1 cellular context compared by ENCODE assay signal in the genomic region with DNA sequence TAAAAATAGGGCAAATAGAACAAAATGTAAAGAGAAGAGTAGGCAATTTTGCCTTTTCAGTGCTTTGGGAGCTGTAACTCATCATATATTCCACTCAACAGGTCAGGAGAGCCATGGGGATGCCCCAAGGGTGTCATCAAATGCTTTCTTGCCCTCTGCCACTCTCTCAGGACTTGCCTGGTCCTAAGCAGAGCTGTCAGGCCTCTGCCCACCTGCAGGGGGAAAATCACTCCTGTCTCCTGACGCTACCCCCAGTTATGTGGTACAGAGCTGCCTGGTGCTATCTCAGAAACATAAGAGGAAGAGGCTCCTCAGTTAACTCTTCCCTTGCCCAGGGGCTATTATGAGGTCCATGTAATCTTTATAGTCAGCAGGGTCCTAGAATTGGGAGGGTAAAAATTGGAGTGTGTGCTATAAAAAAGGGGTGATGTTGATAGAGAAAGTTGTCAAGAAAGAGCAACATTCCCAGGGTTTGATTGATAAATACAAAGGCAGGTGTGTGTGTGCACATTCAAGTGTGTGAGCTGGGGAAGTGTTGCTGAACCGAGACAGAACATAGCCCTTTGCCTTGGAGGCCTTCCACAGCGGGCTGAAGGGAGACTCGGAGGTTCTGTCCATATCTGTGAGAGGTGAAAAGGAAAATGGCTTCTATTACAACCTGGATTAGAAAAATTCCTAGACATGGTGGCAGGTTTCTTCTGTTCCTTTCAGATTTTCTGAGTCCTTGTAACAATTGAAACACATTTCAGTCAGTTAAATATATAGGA.
TF ChIP-seq lines count a peak whose summit lies in the region.

No MANE protein-coding gene starts in this region.

TF ChIP-seq in SK-N-SH treated with all-trans-retinoic acid at 6 μM for 48 hours, 23 proteins besides CTCF, POLR2A, EP300 and RAD21 (continued from another document):
- TF ChIP-seq BACH2 (CRISPR knock-in tag; IDR thresholded peaks at IDR 0.05; ENCODE audit: borderline replicate concordance) (no peak), RARB (CRISPR knock-in tag; IDR thresholded peaks at IDR 0.05) (no peak), POU6F1 (CRISPR knock-in tag; IDR thresholded peaks at IDR 0.05; ENCODE audit: borderline replicate concordance, low read depth) (no peak)
TF ChIP-seq in SK-N-SH treated with all-trans-retinoic acid at 6 μM for 48 hours: peak in this region for 0.
